Comparison of ENCODE assay signal across 22 cellular contexts in the genomic region with DNA sequence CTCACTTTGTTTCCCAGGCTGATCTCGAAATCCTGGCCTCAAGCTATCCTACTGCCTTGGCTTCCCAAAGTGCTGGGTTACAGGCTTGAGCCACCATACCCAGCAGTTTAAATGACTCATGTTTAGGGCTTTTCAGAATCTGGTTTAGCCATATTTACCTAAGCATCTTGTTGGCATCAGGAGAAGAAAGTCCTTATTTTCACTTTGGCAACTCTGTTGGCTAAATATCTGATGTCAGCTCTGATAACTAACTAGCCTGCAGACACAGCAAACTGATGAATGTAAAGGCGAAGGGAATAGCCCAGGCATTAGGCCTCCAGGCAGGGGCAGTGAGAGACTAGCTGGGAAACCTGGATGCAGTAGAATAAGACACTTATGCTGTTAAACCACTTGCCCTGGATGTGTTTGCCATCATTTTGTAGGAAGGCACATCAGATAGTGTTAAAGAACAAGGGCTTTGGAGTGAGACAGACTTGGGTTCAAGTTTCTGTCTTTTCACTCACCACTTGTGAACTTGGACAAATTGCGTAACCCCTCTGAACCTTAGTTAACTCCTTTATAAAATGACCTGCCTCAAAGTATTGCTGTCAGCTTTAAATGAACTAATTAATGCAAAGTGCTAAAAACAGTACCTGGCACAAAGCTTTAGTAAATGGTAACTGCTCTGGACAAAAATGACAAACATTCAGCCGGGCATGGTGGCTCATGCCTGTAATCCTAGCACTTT. TPM values are rescaled to one million over a fixed set of nuclear protein-coding genes. Genes with fewer than 3 reads are reported as not detected.
DNase-seq lines count a peak whose midpoint lies in the region; ATAC-seq, FAIRE-seq and TF ChIP-seq lines count a peak whose summit lies in the region.
"Had no signal": no experiment of that assay in that cellular context is flagged by ENCODE, and none has a peak within 500 bp of the region (broad histone marks: within the 10 kb centered on the region; RNA-seq: fewer than 3 reads in every experiment).

No MANE protein-coding gene starts in this region.

- H3K14ac ChIP-seq in H1 (ENCODE audit: insufficient read length), result no peak overlapping the region

- H2BK5ac ChIP-seq in H1 (ENCODE audit: low read depth, low read length), result no peak overlapping the region

- no peak for TF ChIP-seq EP300 in H1 (IDR thresholded peaks at IDR 0.05; ENCODE audit: borderline replicate concordance in 1 of 2, low read depth in 2 of 2, low read length in 2 of 2)

- no peak overlapping the region for H2AFZ ChIP-seq in H1 (ENCODE audit: low read length)

- CTCF ChIA-PET in H1 (lab: Charles Lee; ENCODE audit: partially characterized antibody), result no interaction called here

- no peak overlapping the region for H4K91ac ChIP-seq in H1 (replicated peaks; ENCODE audit: insufficient read length, low read length)

- no peak overlapping the region for H3K4ac ChIP-seq in H1 (replicated peaks; ENCODE audit: insufficient read length, low read depth, low read length)

- DNase-seq in H54 (ENCODE audit: insufficient read length, low spot score) (no peak), M059J (ENCODE audit: low read depth) (peak; percentile 44), H1 (ENCODE audit: low read depth in 1 of 2, low spot score in 2 of 2) (no peak), renal cortical epithelial cell (ENCODE audit: low read depth) (peak; percentile 9), foreskin fibroblast (no peak), erythroblast (lab: John Stamatoyannopoulos, UW) (no peak)
- DNase-seq: ACHN; C1 segment of cervical spinal cord; Calu3; CD8-positive, alpha-beta T cell; DMS153; KBM-7; NCI-H1694; NCI-H2081 treated with DMSO at 0.1 percent for 48 hours; NCI-H2171 treated with DMSO at 0.1 percent for 48 hours; NCI-H526; OCI-M1 had no signal

- H3K79me2 ChIP-seq in H1 (ENCODE audit: control insufficient read depth in 1 of 2, insufficient read depth in 2 of 2, low read length in 2 of 2), result no peaks in the 10 kb centered on the region

- H3K9me3 ChIP-seq in H1 (ENCODE audit: insufficient read depth in 2 of 2, low read depth in 1 of 2, low read length in 1 of 2), result no peaks in the 10 kb centered on the region
- H3K9me3 ChIP-seq: SJSA1 had no signal

- FAIRE-seq in H54 (lab: Jason Lieb, UNC) (peak; percentile 48), H1 (lab: Jason Lieb, UNC) (no peak)
- FAIRE-seq: GM12891, GM18507, RCC 7860 had no signal

- no peak overlapping the region for H2BK20ac ChIP-seq in H1 (ENCODE audit: low read length)

- no peak for TF ChIP-seq POLR2A in H54 (IDR thresholded peaks at IDR 0.05; ENCODE audit: low read depth, low read length)
- TF ChIP-seq POLR2A in H1 (IDR thresholded peaks at IDR 0.05; ENCODE audit: control extremely low read depth in 1 of 2, low read depth in 2 of 2, low read length in 2 of 2), result no peak
- no peak for TF ChIP-seq POLR2A in erythroblast (IDR thresholded peaks at IDR 0.05; ENCODE audit: low read length)

- POLR2A ChIA-PET in H1 (lab: Charles Lee; ENCODE audit: partially characterized antibody), result interaction anchor here (1.2 to 1.6 kb wide), 2 partner anchors 9 to 23 kb away, joined by 3 to 6 read pairs; no protein-coding TSS in a partner anchor

- peaks cover 2 to 4% of the 10 kb centered on the region in 2 experiments for H4K20me1 ChIP-seq in H1 (replicated peaks in 1 of 2; ENCODE audit: control insufficient read depth in 1 of 2, insufficient read depth in 2 of 2, low read length in 2 of 2)

- no peaks in the 10 kb centered on the region for H3K36me3 ChIP-seq in H1 (ENCODE audit: control insufficient read depth in 2 of 4, insufficient read depth in 4 of 4, low read length in 3 of 4)
- H3K36me3 ChIP-seq: SJSA1 had no signal

- no peak overlapping the region for H4K8ac ChIP-seq in H1 (ENCODE audit: extremely low read depth, insufficient read depth, low read length)

- no peak for TF ChIP-seq RAD21 in H1 (IDR thresholded peaks at IDR 0.05 in 1 of 2, conservative IDR thresholded peaks at IDR 0.05 in 1 of 2; ENCODE audit: low read depth in 2 of 2, low read length in 2 of 2)

- peaks cover 0 to 8% (median 6%) of the 10 kb centered on the region in 4 experiments; a peak in 4 of 7 replicates for H3K4me1 ChIP-seq in H1 (replicated peaks in 1 of 4; ENCODE audit: control insufficient read depth in 3 of 4, insufficient read depth in 4 of 4, low read length in 3 of 4)

- 76% methylated on average over 4 of the region's 4 CpGs; no CpG with 5 or more reads in 1 of the 2 experiments for WGBS in H1 (ENCODE audit: extremely low coverage in 1 of 2, insufficient coverage in 1 of 2, insufficient read length in 1 of 2, insufficient replicate concordance in 2 of 2, low coverage in 1 of 2, low lambda C conversion rate in 2 of 2, missing lambda C conversion rate in 1 of 2), 2 experiments

- no peak overlapping the region for H4K5ac ChIP-seq in H1 (ENCODE audit: insufficient read length, low read depth, low read length)

- H3K27me3 ChIP-seq in H1 (replicated peaks in 1 of 4; ENCODE audit: control insufficient read depth in 3 of 4, extremely low read depth in 1 of 4, insufficient read depth in 3 of 4, low read length in 3 of 4), result peaks cover 2 to 13% (median 11%) of the 10 kb centered on the region in 4 experiments; a peak in 6 of 7 replicates
- H3K27me3 ChIP-seq: SJSA1 had no signal

- no peak overlapping the region for H3K4me2 ChIP-seq in H1 (ENCODE audit: insufficient read depth in 1 of 2, low read depth in 2 of 2, low read length in 2 of 2)

- H2BK15ac ChIP-seq in H1 (ENCODE audit: low read length), result no peak overlapping the region

- no peak overlapping the region for H3K56ac ChIP-seq in H1 (replicated peaks; ENCODE audit: insufficient read length, low read depth, low read length)

- peaks cover 6% of the 10 kb centered on the region for H3K23me2 ChIP-seq in H1 (ENCODE audit: low read depth, low read length)

- no peak overlapping the region for H3K18ac ChIP-seq in H1 (ENCODE audit: extremely low read depth, low read length)

- H3K4me3 ChIP-seq in H1 (ENCODE audit: extremely low read depth in 1 of 4, insufficient read depth in 2 of 4, low read depth in 3 of 4, low read length in 4 of 4) (no peak overlapping the region), foreskin fibroblast (ENCODE audit: low read depth in 1 of 2, low read length in 2 of 2) (no peak overlapping the region)
- H3K4me3 ChIP-seq: SJSA1 had no signal

- no peaks in the 10 kb centered on the region for H3K79me1 ChIP-seq in H1 (ENCODE audit: low read depth, low read length)

- H3K9ac ChIP-seq in H1 (replicated peaks in 1 of 4; ENCODE audit: extremely low read depth in 1 of 4, low read depth in 3 of 4, low read length in 3 of 4), result no peak overlapping the region

- H2BK12ac ChIP-seq in H1 (ENCODE audit: low read depth, low read length), result no peak overlapping the region

- no peak overlapping the region for H2AK5ac ChIP-seq in H1 (ENCODE audit: low read depth, low read length)

- H3K23ac ChIP-seq in H1 (ENCODE audit: insufficient read length), result no peak overlapping the region

- ATAC-seq in GM21528 (IDR thresholded peaks at IDR 0.05; ENCODE audit: low FRiP score, unreplicated experiment), result no peak
- ATAC-seq: CD8-positive, alpha-beta T cell had no signal

- no peak overlapping the region for H3K27ac ChIP-seq in H1 (ENCODE audit: low read depth, low read length)
- H3K27ac ChIP-seq: SJSA1 had no signal

- no peak for TF ChIP-seq CTCF in H1 (IDR thresholded peaks at IDR 0.05; ENCODE audit: control extremely low read depth in 1 of 3, insufficient read depth in 1 of 3, low read depth in 1 of 3, low read length in 3 of 3)
- TF ChIP-seq CTCF in foreskin fibroblast (IDR thresholded peaks at IDR 0.05; ENCODE audit: low read depth, low read length), result no peak

- H2BK120ac ChIP-seq in H1 (replicated peaks; ENCODE audit: low read depth, low read length), result no peak overlapping the region

TF ChIP-seq in H1, 55 proteins besides CTCF, POLR2A, EP300 and RAD21:
- TF ChIP-seq SRF (IDR thresholded peaks at IDR 0.05; ENCODE audit: low read depth, low read length) (no peak), CEBPB (IDR thresholded peaks at IDR 0.05; ENCODE audit: low read depth, low read length) (peak; percentile 79)

RNA-seq across cellular contexts. Expression of gene GARNL3, which starts 34.7 kb away (rescaled TPM):
- 3.6 and 5.9 TPM in 2 replicates for total RNA-seq in M059J (2014; rRNA removed; shearing (Covaris generic))
- total RNA-seq in H1 (2021; fragmentation: NEBNext Ultra II Directional; extraction: Animal tissue kit (Norgen Biotek cat#: 25700)), result 17.3 and 18.3 TPM in 2 replicates
- polyA plus RNA-seq in H1 (2011; rRNA removed), result 5.2 and 6.5 TPM in 2 replicates
- 11.5 TPM for polyA plus RNA-seq in H1 (2011; cell fraction: cytosol; rRNA removed)
- 49.0 TPM for polyA plus RNA-seq in H1 (2011; cell fraction: nucleus; rRNA removed)
- 12.4 to 16.9 TPM (median 15.8 TPM) in 4 replicates for polyA plus RNA-seq in H1 (2012, experiment 1 of 2)
- 1.5 TPM for polyA plus RNA-seq in H1 (2012, experiment 2 of 2)
- 7.4 TPM for polyA plus RNA-seq in H1 (2013, experiment 1 of 2)
- polyA plus RNA-seq in H1 (2013, experiment 2 of 2), result 7.5 TPM
- polyA minus RNA-seq in H1 (2011; rRNA and poly(A)+ RNA removed), result 35.2 and 50.9 TPM in 2 replicates
- polyA minus RNA-seq in H1 (2011; cell fraction: cytosol; rRNA and poly(A)+ RNA removed), result 15.3 TPM
- polyA minus RNA-seq in H1 (2011; cell fraction: nucleus; rRNA and poly(A)+ RNA removed), result 67.8 TPM
- 9.0 and 13.9 TPM in 2 replicates for total RNA-seq in renal cortical epithelial cell

Comparison
In these comparisons a context has a peak if more than half of its experiments do, and no peak if none do; other contexts are left out.
1. DNase-seq: peak in M059J (single experiment) and renal cortical epithelial cell (single experiment); none in H54 (single experiment), H1 (0 of 2), foreskin fibroblast (0 of 2) and erythroblast (0 of 2).